In genomic region chr1:23098463-23099170, GRCh38 we compare ENCODE assay signal across 8 cellular contexts.
DNase-seq lines count a peak whose midpoint lies in the region; ATAC-seq, FAIRE-seq and TF ChIP-seq lines count a peak whose summit lies in the region.

No MANE protein-coding gene starts in this region.

- FAIRE-seq in GM19239 (lab: Jason Lieb, UNC) = peak; percentile 96

- POLR2A ChIA-PET in AG04449 (lab: Yijun Ruan, JAX) = interaction anchor here (1.6 kb wide), 1 partner anchor 85 kb away, joined by 7 read pairs; no protein-coding TSS in a partner anchor

- peak; percentile 83 for TF ChIP-seq CTCF in AG04449 (IDR thresholded peaks at IDR 0.05; ENCODE audit: insufficient read depth, low read length, missing control alignments)

- ATAC-seq in left colon (peak; percentile 46), HG03175 (IDR thresholded peaks at IDR 0.05; ENCODE audit: unreplicated experiment) (no peak)

- intact Hi-C loops in left colon (cut with DNase I, micrococcal nuclease) = loop anchor here in 1 of 2 donors (5.0 kb wide), 1 partner anchor 89 kb away; no protein-coding TSS in a partner anchor

- DNase-seq in AG04449 (ENCODE audit: low read depth, low spot score) = no peak
- DNase-seq in GM19239 (ENCODE audit: insufficient read length, low spot score) = peak; percentile 52
- DNase-seq in NCI-H345 (lab: John Stamatoyannopoulos, UW) = peak; percentile 74
- DNase-seq in activated CD4-positive, alpha-beta T cell treated with anti-CD3 and anti-CD28 coated beads for 1 hour = peak; percentile 43
- DNase-seq in cerebellum (ENCODE audit: low spot score) = peak; percentile 64
- peak in 1 of 2 donors; percentile 44 for DNase-seq in left colon
- DNase-seq in stimulated activated CD4-positive, alpha-beta T cell treated with anti-CD3 and anti-CD28 coated beads, Interleukin-2, amount 100 ng/mL, for 48 hours = peak; percentile 34 to 37

- CTCF ChIA-PET in AG04449 (lab: Yijun Ruan, JAX) = interaction anchor here (0.6 to 12.8 kb wide), 45 partner anchors 11 to 197 kb away, joined by 3 to 579 read pairs (median 5); partner anchors contain the start of genes HTR1D and LUZP1

- no peak overlapping the region for H3K4me3 ChIP-seq in AG04449 (ENCODE audit: low read depth, low read length)
